15 cellular contexts compared by ENCODE assay signal in the genomic region with DNA sequence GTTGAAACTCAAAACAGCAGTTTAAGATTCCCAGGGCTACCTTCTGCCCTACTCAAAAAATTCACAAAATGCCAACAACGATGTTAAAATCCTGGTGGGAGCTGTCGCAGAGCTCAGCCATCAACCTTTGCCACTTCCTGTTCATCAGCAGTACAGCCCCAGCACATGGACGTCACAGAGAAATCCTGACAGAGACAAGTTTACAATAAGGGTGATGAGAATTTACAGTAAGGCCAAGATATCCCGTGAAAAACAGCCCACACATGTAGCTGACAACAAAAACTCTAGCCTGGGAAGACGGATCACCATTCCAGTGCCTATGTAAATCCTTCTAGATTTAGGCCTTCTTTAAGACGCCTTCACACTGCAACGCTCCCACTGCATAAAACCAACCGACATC. TPM values are rescaled to one million over a fixed set of nuclear protein-coding genes. Genes with fewer than 3 reads are reported as not detected.
A peak's percentile ranks its signal among the peaks of the same experiment; 100 is the strongest.
DNase-seq lines count a peak whose midpoint lies in the region; ATAC-seq, FAIRE-seq and TF ChIP-seq lines count a peak whose summit lies in the region.
"Had no signal": no experiment of that assay in that cellular context is flagged by ENCODE, and none has a peak within 500 bp of the region (broad histone marks: within the 10 kb centered on the region; RNA-seq: fewer than 3 reads in every experiment).

No MANE protein-coding gene starts in this region.

- TF ChIP-seq EP300 in K562 (IDR thresholded peaks at IDR 0.05; ENCODE audit: low read length): no peak

- CTCF ChIA-PET in K562 (lab: Yijun Ruan, JAX; ENCODE audit: low intra/inter-chr PET ratio): no interaction called here

- H3K4me1 ChIP-seq in BLaER1 treated with 17β-estradiol and CSF1 and Interleukin-3, amounts not matched to agents 10 nM and 100 nM: peaks cover 36 to 68% (median 53%) of the 10 kb centered on the region in 10 experiments
- H3K4me1 ChIP-seq in K562 (replicated peaks in 1 of 2; ENCODE audit: control insufficient read depth in 2 of 2, insufficient read depth in 2 of 2, low read length in 2 of 2) (no peaks in the 10 kb centered on the region; a peak in 1 of 5 replicates), neutrophil (ENCODE audit: control insufficient read depth in 1 of 2, insufficient read depth in 1 of 2, low read depth in 1 of 2, low read length in 1 of 2) (no peaks in the 10 kb centered on the region)

- 92% methylated on average over 7 of the region's 8 CpGs for WGBS in K562 (ENCODE audit: insufficient coverage, low coverage, missing lambda C conversion rate)

- POLR2A ChIA-PET in K562 (lab: Yijun Ruan, JAX): interaction anchor here (0.7 to 1.6 kb wide), 2 partner anchors 9 to 11 kb away, joined by 3 to 10 read pairs; no protein-coding TSS in a partner anchor

- H3K27me3 ChIP-seq in BLaER1 treated with 17β-estradiol and CSF1 and Interleukin-3, amounts not matched to agents 10 nM and 100 nM: no peaks in the 10 kb centered on the region
- H3K27me3 ChIP-seq in H7 (ENCODE audit: control insufficient read depth, insufficient read depth, low read length) (no peaks in the 10 kb centered on the region), K562 (ENCODE audit: control insufficient read depth in 2 of 2, insufficient read depth in 2 of 2, low read length in 2 of 2) (no peaks in the 10 kb centered on the region), neutrophil (no peaks in the 10 kb centered on the region)

- peaks cover 100% of the 10 kb centered on the region in 11 experiments for H4K20me1 ChIP-seq in BLaER1 treated with 17β-estradiol and CSF1 and Interleukin-3, amounts not matched to agents 10 nM and 100 nM
- H4K20me1 ChIP-seq in K562 (replicated peaks; ENCODE audit: control insufficient read depth, insufficient read depth, low read length): peaks cover 18% of the 10 kb centered on the region

- H3K9ac ChIP-seq in BLaER1 treated with 17β-estradiol and CSF1 and Interleukin-3, amounts not matched to agents 10 nM and 100 nM: peak overlapping the region in 1 of 11 experiments; percentile 19; a peak in 1 of 22 replicates
- H3K9ac ChIP-seq in K562 (ENCODE audit: insufficient read depth in 1 of 2, low read depth in 2 of 2, low read length in 2 of 2): no peak overlapping the region

- in situ Hi-C loops in K562 (cut with MboI): no loop called here

- H2AFZ ChIP-seq in K562 (ENCODE audit: low read depth, low read length): no peak overlapping the region

- no peak for TF ChIP-seq RAD21 in K562 (CRISPR knock-in tag; conservative IDR thresholded peaks at IDR 0.05 in 1 of 2, IDR thresholded peaks at IDR 0.05 in 1 of 2)

- H3K9me1 ChIP-seq in K562 (ENCODE audit: control insufficient read depth, insufficient read depth, low read length): no peaks in the 10 kb centered on the region

- TSS peak; percentile 2 for BruUV-seq in K562 (replicated peaks; lab: Mats Ljungman, UMichigan)

- H3K36me3 ChIP-seq in BLaER1 treated with 17β-estradiol and CSF1 and Interleukin-3, amounts not matched to agents 10 nM and 100 nM: peaks cover 98 to 100% (median 99%) of the 10 kb centered on the region in 11 experiments
- H3K36me3 ChIP-seq in H7 (replicated peaks; ENCODE audit: control insufficient read depth, insufficient read depth, low read length): peaks cover 69% of the 10 kb centered on the region
- peaks cover 92% of the 10 kb centered on the region for H3K36me3 ChIP-seq in K562 (ENCODE audit: control insufficient read depth, insufficient read depth, low read length)
- peaks cover 85% of the 10 kb centered on the region for H3K36me3 ChIP-seq in neutrophil

- TF ChIP-seq CTCF in K562 (IDR thresholded peaks at IDR 0.05 in 2 of 3, conservative IDR thresholded peaks at IDR 0.05 in 1 of 3; ENCODE audit: insufficient read depth in 2 of 3, low read depth in 1 of 3, low read length in 3 of 3): no peak
- TF ChIP-seq CTCF in neutrophil (IDR thresholded peaks at IDR 0.05): no peak

- no peak for FAIRE-seq in K562 (lab: Jason Lieb, UNC)
- FAIRE-seq: frontal cortex had no signal

- DNase-seq in H7: peak; percentile 2
- no peak for DNase-seq in K562 (ENCODE audit: extremely low read depth in 1 of 4, low spot score in 3 of 4)
- no peak for DNase-seq in 8988T
- no peak for DNase-seq in T1000 (lab: John Stamatoyannopoulos, UW)
- DNase-seq in NCI-H2029 (lab: John Stamatoyannopoulos, UW): no peak
- DNase-seq: anterior cingulate cortex; islet precursor cell; NCI-H1105; retina; RPMI8226; stimulated activated CD4-positive, alpha-beta T cell treated with anti-CD3 and anti-CD28 coated beads, Interleukin-4, amount 100 ng/mL, for 24 hours; stimulated activated naive CD4-positive, alpha-beta T cell treated with Interleukin-2 at 50 U/mL for 16 hours had no signal

- intact Hi-C loops in K562 (cut with micrococcal nuclease): no loop called here

- peaks cover 82% of the 10 kb centered on the region for H3K79me2 ChIP-seq in K562 (ENCODE audit: control insufficient read depth, insufficient read depth, low read length)

- no peak overlapping the region for H3K4me3 ChIP-seq in BLaER1 treated with 17β-estradiol and CSF1 and Interleukin-3, amounts not matched to agents 10 nM and 100 nM
- no peak overlapping the region for H3K4me3 ChIP-seq in H7 (ENCODE audit: insufficient read depth, low read depth, low read length)
- no peak overlapping the region for H3K4me3 ChIP-seq in K562
- no peak overlapping the region for H3K4me3 ChIP-seq in neutrophil (ENCODE audit: low read depth in 1 of 2, low read length in 1 of 2)

- no peak overlapping the region for H3K27ac ChIP-seq in BLaER1 treated with 17β-estradiol and CSF1 and Interleukin-3, amounts not matched to agents 10 nM and 100 nM
- H3K27ac ChIP-seq in K562 (ENCODE audit: extremely low read depth, low read depth, low read length) (no peak overlapping the region), neutrophil (peak overlapping the region; percentile 8)

- ATAC-seq in K562: no peak

- TF ChIP-seq POLR2A in K562 (conservative IDR thresholded peaks at IDR 0.05): no peak

- H3K4me2 ChIP-seq in BLaER1 treated with 17β-estradiol and CSF1 and Interleukin-3, amounts not matched to agents 10 nM and 100 nM: peak overlapping the region in 9 of 11 experiments; percentile 0 to 80 (median 10); a peak in 7 of 22 replicates
- H3K4me2 ChIP-seq in K562 (ENCODE audit: insufficient read depth, low read length): no peak overlapping the region

- H3K9me3 ChIP-seq in BLaER1 treated with 17β-estradiol and CSF1 and Interleukin-3, amounts not matched to agents 10 nM and 100 nM (replicated peaks in 1 of 11): no peaks in the 10 kb centered on the region
- H3K9me3 ChIP-seq in K562 (replicated peaks; ENCODE audit: control insufficient read depth, insufficient read depth, low read depth, low read length) (no peaks in the 10 kb centered on the region), neutrophil (no peaks in the 10 kb centered on the region)

TF ChIP-seq in K562, 482 proteins besides CTCF, POLR2A, EP300 and RAD21:
- TF ChIP-seq KHSRP (IDR thresholded peaks at IDR 0.05) (no peak), ZBTB1 (CRISPR knock-in tag; IDR thresholded peaks at IDR 0.05; ENCODE audit: borderline replicate concordance, low read depth) (no peak), RBM39 (optimal IDR thresholded peaks at IDR 0.05; ENCODE audit: low read depth, low read length) (no peak), ZNF324 (CRISPR knock-in tag; IDR thresholded peaks at IDR 0.05) (no peak), HDAC8 (tag; IDR thresholded peaks at IDR 0.05) (no peak), POLR2G (IDR thresholded peaks at IDR 0.05; ENCODE audit: low read depth, low read length) (no peak), ZKSCAN3 (CRISPR knock-in tag; IDR thresholded peaks at IDR 0.05) (no peak), E2F3 (CRISPR knock-in tag; IDR thresholded peaks at IDR 0.05) (no peak), GTF2A2 (tag; IDR thresholded peaks at IDR 0.05) (no peak)

RNA-seq across cellular contexts. Expression of a gene that starts 18.8 kb away (rescaled TPM):
- 432 and 539 TPM in 2 replicates for total RNA-seq in H7 (2014; rRNA removed; shearing (Covaris generic))
- 184 and 279 TPM in 2 replicates for total RNA-seq in K562 (2011; cell fraction: chromatin; rRNA removed; ENCODE audit: low replicate concordance)
- 118 and 126 TPM in 2 replicates for total RNA-seq in K562 (2011; cell fraction: nucleolus; rRNA removed)
- total RNA-seq in K562 (2011; cell fraction: nucleoplasm; rRNA removed): 105 and 120 TPM in 2 replicates
- total RNA-seq in K562 (2014; rRNA removed): 54.3 and 71.1 TPM in 2 replicates
- total RNA-seq in K562 (2014; rRNA removed; fragmentation: Illumina TruSeq; extraction: Trizol): 59.6 and 61.6 TPM in 2 replicates
- total RNA-seq in K562 (2015; rRNA removed; fragmentation: Illumina TruSeq; extraction: Trizol): 56.2 and 58.9 TPM in 2 replicates
- 105 and 113 TPM in 2 replicates for total RNA-seq in K562 (2021)
- polyA plus RNA-seq in K562 (2011; rRNA removed): 79.9 and 93.3 TPM in 2 replicates
- polyA plus RNA-seq in K562 (2011; cell fraction: cytosol; rRNA removed): 50.7 and 75.4 TPM in 2 replicates
- polyA plus RNA-seq in K562 (2011; cell fraction: nucleus; rRNA removed): 89.8 and 116 TPM in 2 replicates
- polyA plus RNA-seq in K562 (2012): 70.3 and 91.2 TPM in 2 replicates
- polyA plus RNA-seq in K562 (2014; fragmentation: Illumina TruSeq; extraction: Trizol): 77.5 and 91.3 TPM in 2 replicates
- 1 to 10 TPM; 6.5 to 7.5 TPM for polyA plus RNA-seq in K562 (2014; fragmentation: Nextera tagmentation; extraction: Ambion mirVana)
- 46.4 and 51.6 TPM in 2 replicates for polyA plus RNA-seq in K562 (2014; rRNA removed)
- polyA minus RNA-seq in K562 (2011; rRNA and poly(A)+ RNA removed): 158 and 167 TPM in 2 replicates
- 74.7 and 128 TPM in 2 replicates for polyA minus RNA-seq in K562 (2011; cell fraction: cytosol; rRNA and poly(A)+ RNA removed)
- polyA minus RNA-seq in K562 (2011; cell fraction: nucleus; rRNA and poly(A)+ RNA removed): 43.2 and 82.8 TPM in 2 replicates
